ENCODE assay signal across 13 cellular contexts in the genomic region with DNA sequence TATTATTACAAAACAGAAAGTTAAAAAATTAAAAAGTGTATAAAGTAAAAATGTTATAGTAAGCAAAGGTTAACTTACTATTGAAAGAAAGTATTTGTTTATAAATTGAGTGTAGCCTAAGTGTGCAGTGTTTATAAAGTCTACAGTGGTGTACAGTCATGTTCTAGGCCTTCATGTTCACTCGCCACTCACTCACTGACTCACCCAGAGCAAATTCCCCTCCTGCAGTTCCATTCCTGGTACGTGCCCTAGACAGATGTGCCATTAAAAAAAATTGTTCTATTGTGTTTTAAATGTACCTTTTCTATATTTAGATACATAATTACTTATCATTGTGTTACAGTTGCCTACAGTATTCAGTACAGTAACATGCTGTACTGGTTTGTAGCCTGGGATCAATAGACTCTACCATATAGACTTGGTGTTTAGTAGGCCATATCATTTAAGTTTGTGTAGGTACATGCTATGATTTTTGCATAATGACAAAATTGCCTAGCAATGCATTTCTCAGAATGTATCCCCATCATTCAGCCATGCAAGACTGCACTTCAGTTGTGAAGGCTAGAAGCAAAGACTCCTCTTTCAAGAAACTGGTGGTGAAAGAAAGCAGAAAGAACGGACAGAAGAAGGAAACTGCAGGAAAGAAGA.
A peak's percentile ranks its signal among the peaks of the same experiment; 100 is the strongest.
DNase-seq lines count a peak whose midpoint lies in the region; ATAC-seq and TF ChIP-seq lines count a peak whose summit lies in the region.
"Had no signal": no experiment of that assay in that cellular context is flagged by ENCODE, and none has a peak within 500 bp of the region (broad histone marks: within the 10 kb centered on the region; RNA-seq: fewer than 3 reads in every experiment).

No MANE protein-coding gene starts in this region.

- no peak overlapping the region for H3K27ac Mint-ChIP-seq in activated CD4-positive, alpha-beta T cell treated with anti-CD3 and anti-CD28 coated beads, Interleukin-2, amount 10 ng/mL, durations not matched to agents 7 days and 5 days
- no peak overlapping the region for H3K27ac Mint-ChIP-seq in activated CD8-positive, alpha-beta T cell treated with anti-CD3 and anti-CD28 coated beads for 36 hours
- H3K27ac Mint-ChIP-seq: brain had no signal

- TF ChIP-seq CTCF in PC-3 (conservative IDR thresholded peaks at IDR 0.05; ENCODE audit: low read depth, low read length) (no peak), thyroid gland (IDR thresholded peaks at IDR 0.05) (no peak), gastroesophageal sphincter (IDR thresholded peaks at IDR 0.05) (no peak)
- TF ChIP-seq CTCF in activated CD8-positive, alpha-beta T cell treated with anti-CD3 and anti-CD28 coated beads for 36 hours (IDR thresholded peaks at IDR 0.05): no peak

- ATAC-seq in PC-3 (peak; percentile 99), esophagus mucosa (peak; percentile 78), gastroesophageal sphincter (no peak)
- ATAC-seq in activated CD8-positive, alpha-beta T cell treated with anti-CD3 and anti-CD28 coated beads for 36 hours: no peak
- ATAC-seq: heart right ventricle had no signal

- peaks cover 19% of the 10 kb centered on the region for H3K27me3 Mint-ChIP-seq in activated CD4-positive, alpha-beta T cell treated with anti-CD3 and anti-CD28 coated beads, Interleukin-2, amount 10 ng/mL, durations not matched to agents 7 days and 5 days
- peaks cover 17% of the 10 kb centered on the region for H3K27me3 Mint-ChIP-seq in activated CD8-positive, alpha-beta T cell treated with anti-CD3 and anti-CD28 coated beads for 36 hours

- CTCF ChIA-PET in activated CD4-positive, alpha-beta T cell treated with anti-CD3 and anti-CD28 coated beads, Interleukin-2, amount 10 ng/mL, durations not matched to agents 7 days and 5 days (lab: Charles Lee): no interaction called here
- CTCF ChIA-PET in PC-3 (lab: Charles Lee): no interaction called here
- CTCF ChIA-PET in activated CD8-positive, alpha-beta T cell treated with anti-CD3 and anti-CD28 coated beads for 36 hours (lab: Charles Lee): no interaction called here

- peak overlapping the region; percentile 50 for H3K27ac ChIP-seq in PC-3 (ENCODE audit: low read length)
- no peak overlapping the region for H3K27ac ChIP-seq in thyroid gland
- H3K27ac ChIP-seq in gastroesophageal sphincter: no peak overlapping the region
- H3K27ac ChIP-seq: heart right ventricle had no signal

- no peaks in the 10 kb centered on the region for H3K79me2 ChIP-seq in PC-3 (ENCODE audit: low read length)

- H3K9me3 Mint-ChIP-seq in activated CD4-positive, alpha-beta T cell treated with anti-CD3 and anti-CD28 coated beads, Interleukin-2, amount 10 ng/mL, durations not matched to agents 7 days and 5 days: no peaks in the 10 kb centered on the region
- H3K9me3 Mint-ChIP-seq in activated CD8-positive, alpha-beta T cell treated with anti-CD3 and anti-CD28 coated beads for 36 hours: no peaks in the 10 kb centered on the region
- H3K9me3 Mint-ChIP-seq: brain had no signal

- H2AFZ ChIP-seq in PC-3 (ENCODE audit: low read length): no peak overlapping the region

- BruUV-seq in PC-3 (replicated peaks; lab: Mats Ljungman, UMichigan): no TSS peak

- H3K9me3 ChIP-seq in PC-3 (ENCODE audit: low read length): no peaks in the 10 kb centered on the region
- H3K9me3 ChIP-seq in thyroid gland: no peaks in the 10 kb centered on the region
- no peaks in the 10 kb centered on the region for H3K9me3 ChIP-seq in gastroesophageal sphincter
- H3K9me3 ChIP-seq: BE2C, heart right ventricle had no signal

- peaks cover 4% of the 10 kb centered on the region for H3K4me1 Mint-ChIP-seq in activated CD4-positive, alpha-beta T cell treated with anti-CD3 and anti-CD28 coated beads, Interleukin-2, amount 10 ng/mL, durations not matched to agents 7 days and 5 days
- H3K4me1 Mint-ChIP-seq in activated CD8-positive, alpha-beta T cell treated with anti-CD3 and anti-CD28 coated beads for 36 hours (ENCODE audit: low read depth): peaks cover 5% of the 10 kb centered on the region

- peaks cover 5% of the 10 kb centered on the region for H3F3A ChIP-seq in PC-3 (ENCODE audit: low read length, unreplicated experiment)

- TF ChIP-seq EP300 in gastroesophageal sphincter (IDR thresholded peaks at IDR 0.05): no peak

- no peak overlapping the region for H3K4me3 Mint-ChIP-seq in activated CD4-positive, alpha-beta T cell treated with anti-CD3 and anti-CD28 coated beads, Interleukin-2, amount 10 ng/mL, durations not matched to agents 7 days and 5 days
- H3K4me3 Mint-ChIP-seq in activated CD8-positive, alpha-beta T cell treated with anti-CD3 and anti-CD28 coated beads for 36 hours: no peak overlapping the region
- H3K4me3 Mint-ChIP-seq: brain had no signal

- POLR2A ChIA-PET in activated CD4-positive, alpha-beta T cell treated with anti-CD3 and anti-CD28 coated beads, Interleukin-2, amount 10 ng/mL, durations not matched to agents 7 days and 5 days (lab: Charles Lee): no interaction called here
- POLR2A ChIA-PET in PC-3 (lab: Charles Lee; ENCODE audit: unreplicated experiment): no interaction called here
- POLR2A ChIA-PET in activated CD8-positive, alpha-beta T cell treated with anti-CD3 and anti-CD28 coated beads for 36 hours (lab: Charles Lee): no interaction called here

- H3K36me3 Mint-ChIP-seq in activated CD4-positive, alpha-beta T cell treated with anti-CD3 and anti-CD28 coated beads, Interleukin-2, amount 10 ng/mL, durations not matched to agents 7 days and 5 days (ENCODE audit: low read depth): no peaks in the 10 kb centered on the region
- no peaks in the 10 kb centered on the region for H3K36me3 Mint-ChIP-seq in activated CD8-positive, alpha-beta T cell treated with anti-CD3 and anti-CD28 coated beads for 36 hours (ENCODE audit: low read depth)
- H3K36me3 Mint-ChIP-seq: brain had no signal

- peaks cover 32% of the 10 kb centered on the region for H3K4me1 ChIP-seq in PC-3 (ENCODE audit: insufficient read depth, low read length)
- H3K4me1 ChIP-seq in thyroid gland: peaks cover 14 to 23% of the 10 kb centered on the region in 2 donors
- H3K4me1 ChIP-seq in gastroesophageal sphincter: peaks cover 0 to 22% (median 0%) of the 10 kb centered on the region in 3 donors
- H3K4me1 ChIP-seq: BE2C had no signal

- DNase-seq in activated CD4-positive, alpha-beta T cell treated with anti-CD3 and anti-CD28 coated beads for 48 hours: peak; percentile 17
- DNase-seq in activated CD4-positive, alpha-beta T cell treated with anti-CD3 and anti-CD28 coated beads, Interleukin-2, amount 10 ng/mL, durations not matched to agents 7 days and 5 days: no peak
- peak; percentile 99 for DNase-seq in PC-3
- DNase-seq in skeletal muscle cell (ENCODE audit: low read depth): peak; percentile 79
- DNase-seq in thyroid gland: no peak
- no peak for DNase-seq in activated CD8-positive, alpha-beta T cell treated with anti-CD3 and anti-CD28 coated beads for 36 hours
- DNase-seq: BE2C, heart right ventricle, midbrain, NCI-H82 had no signal

- H4K20me1 ChIP-seq in PC-3 (ENCODE audit: low read length): no peaks in the 10 kb centered on the region

- TF ChIP-seq POLR2A in thyroid gland (IDR thresholded peaks at IDR 0.05) (no peak), gastroesophageal sphincter (IDR thresholded peaks at IDR 0.05) (no peak)

- H3K9ac ChIP-seq in PC-3 (ENCODE audit: low read length): no peak overlapping the region

- H3K4me2 ChIP-seq in PC-3 (ENCODE audit: low read length): peak overlapping the region; percentile 35

- H3K36me3 ChIP-seq in PC-3 (ENCODE audit: low read depth, low read length): no peaks in the 10 kb centered on the region
- no peaks in the 10 kb centered on the region for H3K36me3 ChIP-seq in thyroid gland
- no peaks in the 10 kb centered on the region for H3K36me3 ChIP-seq in gastroesophageal sphincter
- H3K36me3 ChIP-seq: BE2C, heart right ventricle had no signal

- WGBS in thyroid gland, 2 donors: 74 to 91% methylated on average over 3 of the region's 3 CpGs
- 39 to 45% methylated on average over 3 of the region's 3 CpGs for WGBS in gastroesophageal sphincter (ENCODE audit: low coverage in 1 of 2), 2 donors

- intact Hi-C loops in PC-3 (cut with micrococcal nuclease): loop anchor here (1.0 to 10.0 kb wide), 2 partner anchors 8 to 176 kb away; no protein-coding TSS in a partner anchor
- intact Hi-C loops in thyroid gland (cut with DNase I): no loop called here
- intact Hi-C loops in activated CD8-positive, alpha-beta T cell treated with anti-CD3 and anti-CD28 coated beads for 36 hours (cut with micrococcal nuclease): no loop called here

- no peaks in the 10 kb centered on the region for H3K27me3 ChIP-seq in PC-3 (ENCODE audit: low read length)
- H3K27me3 ChIP-seq in thyroid gland: no peaks in the 10 kb centered on the region
- no peaks in the 10 kb centered on the region for H3K27me3 ChIP-seq in gastroesophageal sphincter
- H3K27me3 ChIP-seq: BE2C had no signal

- 0 out of 2 replicates have a peak, but pooled peaks cover 3% of the 10 kb centered on the region for H3K9me2 ChIP-seq in PC-3 (replicated peaks; ENCODE audit: low read length)

- H3K4me3 ChIP-seq in PC-3 (ENCODE audit: low read length): no peak overlapping the region
- H3K4me3 ChIP-seq in skeletal muscle cell (ENCODE audit: low read depth, low read length): no peak overlapping the region
- no peak overlapping the region for H3K4me3 ChIP-seq in thyroid gland (replicated peaks in 1 of 3)
- no peak overlapping the region for H3K4me3 ChIP-seq in gastroesophageal sphincter
- H3K4me3 ChIP-seq: heart right ventricle had no signal

Comparison
In these comparisons a context has a peak if more than half of its experiments do, and no peak if none do; other contexts are left out.
1. DNase-seq: peak in activated CD4-positive, alpha-beta T cell treated with anti-CD3 and anti-CD28 coated beads for 48 hours (single experiment), PC-3 (single experiment) and skeletal muscle cell (single experiment); none in activated CD4-positive, alpha-beta T cell treated with anti-CD3 and anti-CD28 coated beads, Interleukin-2, amount 10 ng/mL, durations not matched to agents 7 days and 5 days (single experiment), thyroid gland (0 of 2) and activated CD8-positive, alpha-beta T cell treated with anti-CD3 and anti-CD28 coated beads for 36 hours (single experiment).
2. ATAC-seq: peak in PC-3 (single experiment) and esophagus mucosa (single experiment); none in gastroesophageal sphincter (single experiment) and activated CD8-positive, alpha-beta T cell treated with anti-CD3 and anti-CD28 coated beads for 36 hours (single experiment).